1 cellular context compared by ENCODE assay signal in genomic region chrX:69031181-69031580, GRCh38.
TF ChIP-seq lines count a peak whose summit lies in the region.

No MANE protein-coding gene starts in this region.

TF ChIP-seq in IMR-90, 13 proteins besides CTCF, POLR2A, EP300 and RAD21:
- TF ChIP-seq MAFK (IDR thresholded peaks at IDR 0.05; ENCODE audit: low read depth, low read length) (no peak), SMC3 (IDR thresholded peaks at IDR 0.05; ENCODE audit: low read depth, low read length) (no peak), RFX5 (IDR thresholded peaks at IDR 0.05; ENCODE audit: low read depth, low read length) (no peak), FOS (IDR thresholded peaks at IDR 0.05; ENCODE audit: low read depth, low read length) (no peak), RCOR1 (IDR thresholded peaks at IDR 0.05; ENCODE audit: insufficient replicate concordance, low read length) (no peak), NFE2L2 (IDR thresholded peaks at IDR 0.05; ENCODE audit: low read depth, low read length) (no peak), MXI1 (IDR thresholded peaks at IDR 0.05; ENCODE audit: borderline replicate concordance, low read depth, low read length) (no peak), CHD1 (IDR thresholded peaks at IDR 0.05; ENCODE audit: low read depth, low read length) (no peak), CEBPB (IDR thresholded peaks at IDR 0.05; ENCODE audit: low read depth, low read length) (no peak), MAZ (IDR thresholded peaks at IDR 0.05; ENCODE audit: borderline replicate concordance, low read depth, low read length) (no peak), ELK1 (IDR thresholded peaks at IDR 0.05; ENCODE audit: borderline replicate concordance, low read depth, low read length) (no peak), USF2 (IDR thresholded peaks at IDR 0.05; ENCODE audit: low read depth, low read length) (no peak), BHLHE40 (IDR thresholded peaks at IDR 0.05; ENCODE audit: low read depth, low read length) (no peak)
